ENCODE assay signal across 26 cellular contexts in the genomic region with DNA sequence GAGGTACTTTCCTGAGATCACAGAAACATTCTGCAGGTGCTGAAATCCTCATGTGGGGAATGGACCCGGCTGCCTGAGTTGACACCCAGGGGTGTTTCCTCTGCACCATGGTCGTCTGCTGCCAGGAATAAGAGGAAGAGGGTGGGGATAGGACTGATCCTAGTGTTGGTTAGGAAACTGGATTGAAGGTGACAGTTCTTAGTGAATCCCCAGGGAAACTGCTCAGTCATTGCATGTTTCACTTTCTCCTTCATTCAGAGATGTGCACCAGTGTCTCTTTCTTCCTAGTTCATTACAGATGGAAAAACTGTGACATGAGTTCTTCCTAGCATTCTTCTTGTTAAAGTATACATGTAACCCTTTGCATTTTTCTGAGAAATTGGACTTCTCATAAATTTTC.
"Had no signal": no experiment of that assay in that cellular context is flagged by ENCODE, and none has a peak within 500 bp of the region (broad histone marks: within the 10 kb centered on the region; RNA-seq: fewer than 3 reads in every experiment).

No MANE protein-coding gene starts in this region.

- H3K9me3 ChIP-seq: esophagus squamous epithelium, heart right ventricle, prostate gland, right atrium auricular region, testis, tibial artery had no signal

- H3K4me1 ChIP-seq: prostate gland, right atrium auricular region, testis, tibial artery had no signal

- H3K36me3 Mint-ChIP-seq: natural killer cell treated with Interleukin-12 subunit alpha and Interleukin-12 subunit beta and Interleukin-15 and Interleukin-18, amount 100 ng/mL, for 72 hours; stimulated activated memory B cell treated with anti-CD40 and anti-IgM and Interleukin-4, amounts not matched to agents 10 μg/mL and 1 μg/mL and 100 μg/mL, for 72 hours had no signal

- H3K27ac ChIP-seq: coronary artery, esophagus squamous epithelium, heart right ventricle, prostate gland, right atrium auricular region, testis, tibial artery had no signal

- H3K27me3 ChIP-seq: esophagus squamous epithelium, heart right ventricle, right atrium auricular region, testis, tibial artery had no signal

- H3K4me3 ChIP-seq: coronary artery, esophagus squamous epithelium, heart right ventricle, prostate gland, right atrium auricular region, smooth muscle cell, testis, tibial artery had no signal

- H3K9me3 Mint-ChIP-seq: central memory CD8-positive, alpha-beta T cell; naive B cell; natural killer cell treated with Interleukin-12 subunit alpha and Interleukin-12 subunit beta and Interleukin-15 and Interleukin-18, amount 100 ng/mL, for 72 hours; neural crest cell; stimulated activated memory B cell treated with anti-CD40 and anti-IgM and Interleukin-4, amounts not matched to agents 10 μg/mL and 1 μg/mL and 100 μg/mL, for 72 hours; type B pancreatic cell had no signal

- H3K4me2 ChIP-seq: smooth muscle cell had no signal

- H3K4me1 Mint-ChIP-seq: central memory CD8-positive, alpha-beta T cell; naive B cell; neural crest cell; stimulated activated memory B cell treated with anti-CD40 and anti-IgM and Interleukin-4, amounts not matched to agents 10 μg/mL and 1 μg/mL and 100 μg/mL, for 72 hours had no signal

- H3K36me3 ChIP-seq: esophagus squamous epithelium, prostate gland, right atrium auricular region, tibial artery had no signal

- H3K27ac Mint-ChIP-seq: naive B cell; natural killer cell treated with Interleukin-12 subunit alpha and Interleukin-12 subunit beta and Interleukin-15 and Interleukin-18, amount 100 ng/mL, for 72 hours; stimulated activated memory B cell treated with anti-CD40 and anti-IgM and Interleukin-4, amounts not matched to agents 10 μg/mL and 1 μg/mL and 100 μg/mL, for 72 hours; type B pancreatic cell had no signal

- H3K4me3 Mint-ChIP-seq: central memory CD8-positive, alpha-beta T cell; naive B cell; natural killer cell treated with Interleukin-12 subunit alpha and Interleukin-12 subunit beta and Interleukin-15 and Interleukin-18, amount 100 ng/mL, for 72 hours; neural crest cell; stimulated activated memory B cell treated with anti-CD40 and anti-IgM and Interleukin-4, amounts not matched to agents 10 μg/mL and 1 μg/mL and 100 μg/mL, for 72 hours; type B pancreatic cell had no signal

- ATAC-seq: heart right ventricle; natural killer cell treated with Interleukin-12 subunit alpha and Interleukin-12 subunit beta and Interleukin-15 and Interleukin-18, amount 100 ng/mL, for 72 hours; sciatic nerve; stimulated activated memory B cell treated with anti-CD40 and anti-IgM and Interleukin-4, amounts not matched to agents 10 μg/mL and 1 μg/mL and 100 μg/mL, for 72 hours; stimulated activated naive CD8-positive, alpha-beta T cell treated with anti-CD3 and anti-CD28 coated beads, Interleukin-15, Interleukin-2, amounts not matched to agents 100 U/mL and 50 U/mL, for 24 hours had no signal

- DNase-seq: dermis blood vessel endothelial cell; effector memory CD4-positive, alpha-beta T cell; erythroblast; esophagus squamous epithelium; foreskin melanocyte; glutamatergic neuron; heart right ventricle; hippocampal formation; naive B cell; stimulated activated CD4-positive, alpha-beta T cell treated with anti-CD3 and anti-CD28 coated beads, Interleukin-12 subunit alpha, Interleukin-12 subunit beta, amount 100 ng/mL, for 4 hours; stimulated activated CD4-positive, alpha-beta T cell treated with anti-CD3 and anti-CD28 coated beads, Interleukin-1b, Interleukin-23, amount 100 ng/mL, for 48 hours; stimulated activated CD4-positive, alpha-beta T cell treated with anti-CD3 and anti-CD28 coated beads, Interleukin-4, amount 100 ng/mL, for 24 hours; stimulated activated naive CD8-positive, alpha-beta T cell treated with anti-CD3 and anti-CD28 coated beads, Interleukin-15, Interleukin-2, amounts not matched to agents 100 U/mL and 50 U/mL, for 24 hours; substantia nigra; testis; tibial artery had no signal

- H3K27me3 Mint-ChIP-seq: central memory CD8-positive, alpha-beta T cell; naive B cell; natural killer cell treated with Interleukin-12 subunit alpha and Interleukin-12 subunit beta and Interleukin-15 and Interleukin-18, amount 100 ng/mL, for 72 hours; stimulated activated memory B cell treated with anti-CD40 and anti-IgM and Interleukin-4, amounts not matched to agents 10 μg/mL and 1 μg/mL and 100 μg/mL, for 72 hours; type B pancreatic cell had no signal
